1 cellular context compared by ENCODE assay signal in genomic region chr12:120651821-120652220, GRCh38.
TF ChIP-seq lines count a peak whose summit lies in the region.

No MANE protein-coding gene starts in this region.

TF ChIP-seq in HepG2, 621 proteins besides CTCF, POLR2A, EP300 and RAD21:
- TF ChIP-seq ZBTB20 (CRISPR knock-in tag; IDR thresholded peaks at IDR 0.05; ENCODE audit: borderline replicate concordance, low read depth) (no peak), SMARCE1 (IDR thresholded peaks at IDR 0.05; ENCODE audit: borderline replicate concordance) (no peak), ZNF792 (CRISPR knock-in tag; IDR thresholded peaks at IDR 0.05) (no peak), ZBTB34 (CRISPR knock-in tag; IDR thresholded peaks at IDR 0.05) (no peak), ZNF770 (CRISPR knock-in tag; IDR thresholded peaks at IDR 0.05) (no peak), BRF2 (CRISPR knock-in tag; IDR thresholded peaks at IDR 0.05) (no peak), TAF15 (IDR thresholded peaks at IDR 0.05; ENCODE audit: low read depth, low read length, poor library complexity, severe bottlenecking) (no peak), BORCS8-MEF2B (CRISPR knock-in tag; IDR thresholded peaks at IDR 0.05) (no peak)
- TF ChIP-seq, protein P1, sequence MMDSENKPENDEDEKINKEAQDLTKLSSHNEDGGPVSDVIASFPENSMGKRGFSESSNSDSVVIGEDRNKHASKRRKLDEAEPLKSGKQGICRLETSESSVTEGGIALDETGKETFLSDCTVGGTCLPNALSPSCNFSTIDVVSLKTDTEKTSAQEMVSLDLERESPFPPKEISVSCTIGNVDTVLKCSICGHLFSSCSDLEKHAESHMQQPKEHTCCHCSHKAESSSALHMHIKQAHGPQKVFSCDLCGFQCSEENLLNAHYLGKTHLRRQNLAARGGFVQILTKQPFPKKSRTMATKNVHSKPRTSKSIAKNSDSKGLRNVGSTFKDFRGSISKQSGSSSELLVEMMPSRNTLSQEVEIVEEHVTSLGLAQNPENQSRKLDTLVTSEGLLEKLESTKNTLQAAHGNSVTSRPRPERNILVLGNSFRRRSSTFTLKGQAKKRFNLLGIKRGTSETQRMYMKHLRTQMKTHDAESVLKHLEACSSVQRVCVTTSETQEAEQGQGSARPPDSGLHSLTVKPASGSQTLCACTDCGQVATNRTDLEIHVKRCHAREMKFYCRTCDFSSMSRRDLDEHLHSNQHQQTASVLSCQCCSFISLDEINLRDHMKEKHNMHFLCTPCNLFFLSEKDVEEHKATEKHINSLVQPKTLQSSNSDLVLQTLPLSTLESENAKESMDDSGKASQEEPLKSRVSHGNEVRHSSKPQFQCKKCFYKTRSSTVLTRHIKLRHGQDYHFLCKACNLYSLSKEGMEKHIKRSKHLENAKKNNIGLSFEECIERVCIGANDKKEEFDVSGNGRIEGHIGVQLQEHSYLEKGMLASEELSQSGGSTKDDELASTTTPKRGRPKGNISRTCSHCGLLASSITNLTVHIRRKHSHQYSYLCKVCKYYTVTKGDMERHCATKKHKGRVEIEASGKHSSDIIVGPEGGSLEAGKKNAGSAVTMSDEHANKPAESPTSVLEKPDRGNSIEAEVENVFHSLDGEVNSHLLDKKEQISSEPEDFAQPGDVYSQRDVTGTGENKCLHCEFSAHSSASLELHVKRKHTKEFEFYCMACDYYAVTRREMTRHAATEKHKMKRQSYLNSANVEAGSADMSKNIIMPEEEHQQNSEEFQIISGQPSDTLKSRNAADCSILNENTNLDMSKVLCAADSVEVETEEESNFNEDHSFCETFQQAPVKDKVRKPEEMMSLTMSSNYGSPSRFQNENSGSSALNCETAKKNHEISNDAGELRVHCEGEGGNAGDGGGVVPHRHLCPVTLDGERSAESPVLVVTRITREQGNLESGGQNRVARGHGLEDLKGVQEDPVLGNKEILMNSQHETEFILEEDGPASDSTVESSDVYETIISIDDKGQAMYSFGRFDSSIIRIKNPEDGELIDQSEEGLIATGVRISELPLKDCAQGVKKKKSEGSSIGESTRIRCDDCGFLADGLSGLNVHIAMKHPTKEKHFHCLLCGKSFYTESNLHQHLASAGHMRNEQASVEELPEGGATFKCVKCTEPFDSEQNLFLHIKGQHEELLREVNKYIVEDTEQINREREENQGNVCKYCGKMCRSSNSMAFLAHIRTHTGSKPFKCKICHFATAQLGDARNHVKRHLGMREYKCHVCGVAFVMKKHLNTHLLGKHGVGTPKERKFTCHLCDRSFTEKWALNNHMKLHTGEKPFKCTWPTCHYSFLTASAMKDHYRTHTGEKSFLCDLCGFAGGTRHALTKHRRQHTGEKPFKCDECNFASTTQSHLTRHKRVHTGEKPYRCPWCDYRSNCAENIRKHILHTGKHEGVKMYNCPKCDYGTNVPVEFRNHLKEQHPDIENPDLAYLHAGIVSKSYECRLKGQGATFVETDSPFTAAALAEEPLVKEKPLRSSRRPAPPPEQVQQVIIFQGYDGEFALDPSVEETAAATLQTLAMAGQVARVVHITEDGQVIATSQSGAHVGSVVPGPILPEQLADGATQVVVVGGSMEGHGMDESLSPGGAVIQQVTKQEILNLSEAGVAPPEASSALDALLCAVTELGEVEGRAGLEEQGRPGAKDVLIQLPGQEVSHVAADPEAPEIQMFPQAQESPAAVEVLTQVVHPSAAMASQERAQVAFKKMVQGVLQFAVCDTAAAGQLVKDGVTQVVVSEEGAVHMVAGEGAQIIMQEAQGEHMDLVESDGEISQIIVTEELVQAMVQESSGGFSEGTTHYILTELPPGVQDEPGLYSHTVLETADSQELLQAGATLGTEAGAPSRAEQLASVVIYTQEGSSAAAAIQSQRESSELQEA (CRISPR knock-in tag; IDR thresholded peaks at IDR 0.05; ENCODE audit: not compliant biosample characterization): no peak
